10 cellular contexts compared by ENCODE assay signal in the genomic region with DNA sequence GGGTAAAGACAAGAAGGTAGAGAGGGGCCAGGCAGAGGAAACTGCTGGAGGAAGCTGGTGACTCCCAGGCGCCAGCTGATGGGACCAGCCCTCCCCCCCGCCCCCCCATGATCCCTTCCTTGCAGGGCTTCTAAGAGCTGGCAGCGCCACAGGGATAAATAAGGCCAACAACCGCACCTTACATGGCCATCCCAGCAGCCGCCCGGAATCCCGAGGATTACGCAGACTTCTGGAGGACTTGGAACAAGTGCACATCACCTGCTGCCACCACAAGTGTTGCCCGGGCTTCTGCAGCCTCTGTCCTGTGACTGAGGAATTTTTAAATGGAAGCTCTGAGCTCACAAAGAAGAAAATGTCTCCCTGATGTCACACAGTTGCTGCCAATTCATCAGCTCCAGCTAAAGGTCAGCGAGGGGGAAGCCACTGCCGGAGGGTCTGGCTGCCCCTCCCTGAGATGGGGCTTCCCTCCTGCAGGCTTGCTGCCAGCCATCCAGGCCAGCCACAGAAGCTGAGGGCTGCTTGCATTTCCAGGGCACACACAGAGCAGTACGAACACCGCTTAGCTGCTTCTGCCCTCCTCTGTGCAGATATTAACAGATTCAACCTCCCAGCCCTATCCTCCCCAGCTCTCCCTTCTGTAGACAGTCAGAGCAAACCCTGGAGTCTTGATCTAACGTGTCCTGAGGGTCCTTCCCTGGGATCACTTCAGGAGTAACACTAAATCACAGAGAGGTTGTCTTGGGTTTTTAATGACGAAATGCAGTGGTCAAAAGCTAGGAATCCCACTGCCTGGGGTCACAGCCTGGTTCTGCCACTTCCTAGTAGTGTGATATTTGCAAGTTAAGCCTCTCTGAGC. TPM values are rescaled to one million over a fixed set of nuclear protein-coding genes. Genes with fewer than 3 reads are reported as not detected.
DNase-seq lines count a peak whose midpoint lies in the region; ATAC-seq and TF ChIP-seq lines count a peak whose summit lies in the region.
"Had no signal": no experiment of that assay in that cellular context is flagged by ENCODE, and none has a peak within 500 bp of the region (broad histone marks: within the 10 kb centered on the region; RNA-seq: fewer than 3 reads in every experiment).

No MANE protein-coding gene starts in this region.

- no peaks in the 10 kb centered on the region for H3K27me3 Mint-ChIP-seq in mesothelial cell of epicardium (ENCODE audit: low read depth)
- H3K27me3 Mint-ChIP-seq in activated CD8-positive, alpha-beta T cell treated with anti-CD3 and anti-CD28 coated beads, Interleukin-2, amount 10 ng/mL, durations not matched to agents 7 days and 5 days (ENCODE audit: low read depth) = peaks cover 11% of the 10 kb centered on the region
- H3K27me3 Mint-ChIP-seq: central memory CD8-positive, alpha-beta T cell had no signal

- no peaks in the 10 kb centered on the region for H3K9me3 Mint-ChIP-seq in mesothelial cell of epicardium
- H3K9me3 Mint-ChIP-seq in activated CD8-positive, alpha-beta T cell treated with anti-CD3 and anti-CD28 coated beads, Interleukin-2, amount 10 ng/mL, durations not matched to agents 7 days and 5 days (ENCODE audit: insufficient read depth) = no peaks in the 10 kb centered on the region
- H3K9me3 Mint-ChIP-seq: central memory CD8-positive, alpha-beta T cell; IgD-negative memory B cell had no signal

- no peaks in the 10 kb centered on the region for H3K36me3 Mint-ChIP-seq in mesothelial cell of epicardium
- no peaks in the 10 kb centered on the region for H3K36me3 Mint-ChIP-seq in activated CD8-positive, alpha-beta T cell treated with anti-CD3 and anti-CD28 coated beads, Interleukin-2, amount 10 ng/mL, durations not matched to agents 7 days and 5 days (ENCODE audit: low read depth)
- H3K36me3 Mint-ChIP-seq: IgD-negative memory B cell had no signal

- H3K4me1 ChIP-seq in colonic mucosa = peaks cover 19% of the 10 kb centered on the region

- H3K4me3 Mint-ChIP-seq in mesothelial cell of epicardium = no peak overlapping the region
- no peak overlapping the region for H3K4me3 Mint-ChIP-seq in activated CD8-positive, alpha-beta T cell treated with anti-CD3 and anti-CD28 coated beads, Interleukin-2, amount 10 ng/mL, durations not matched to agents 7 days and 5 days
- H3K4me3 Mint-ChIP-seq: central memory CD8-positive, alpha-beta T cell; IgD-negative memory B cell had no signal

- H3K9ac ChIP-seq in colonic mucosa (ENCODE audit: low read depth in 2 of 2, low read length in 2 of 2) = no peak overlapping the region

- CTCF ChIA-PET in activated CD8-positive, alpha-beta T cell treated with anti-CD3 and anti-CD28 coated beads, Interleukin-2, amount 10 ng/mL, durations not matched to agents 7 days and 5 days (lab: Charles Lee) = interaction anchor here (0.8 to 1.4 kb wide), 4 partner anchors 16 to 182 kb away, joined by 3 to 5 read pairs (median 3); no protein-coding TSS in a partner anchor

- peak overlapping the region; percentile 85 for H3K27ac Mint-ChIP-seq in mesothelial cell of epicardium
- H3K27ac Mint-ChIP-seq in activated CD8-positive, alpha-beta T cell treated with anti-CD3 and anti-CD28 coated beads, Interleukin-2, amount 10 ng/mL, durations not matched to agents 7 days and 5 days = no peak overlapping the region
- H3K27ac Mint-ChIP-seq: IgD-negative memory B cell had no signal

- POLR2A ChIA-PET in activated CD8-positive, alpha-beta T cell treated with anti-CD3 and anti-CD28 coated beads, Interleukin-2, amount 10 ng/mL, durations not matched to agents 7 days and 5 days (lab: Charles Lee) = interaction anchor here (0.9 to 1.0 kb wide), 3 partner anchors 38 to 81 kb away, joined by 3 to 4 read pairs (median 4); partner anchors contain the start of gene PIM1

- DNase-seq in A172 (ENCODE audit: low spot score) (peak; percentile 79), NCI-H2107 treated with DMSO at 0.1 percent for 48 hours (lab: John Stamatoyannopoulos, UW; ENCODE audit: unreplicated experiment) (peak; percentile 20), colonic mucosa (peak; percentile 65), mesothelial cell of epicardium (ENCODE audit: low spot score in 2 of 2, unreplicated experiment in 2 of 2) (no peak)
- no peak for DNase-seq in effector CD8-positive, alpha-beta T cell (lab: John Stamatoyannopoulos, UW)
- DNase-seq in activated CD8-positive, alpha-beta T cell treated with anti-CD3 and anti-CD28 coated beads, Interleukin-2, amount 10 ng/mL, durations not matched to agents 7 days and 5 days = no peak
- DNase-seq in stimulated activated CD8-positive, alpha-beta memory T cell treated with anti-CD3 and anti-CD28 coated beads, Interleukin-4, amount 100 ng/mL, for 48 hours = no peak

- H3K9me3 ChIP-seq in colonic mucosa = no peaks in the 10 kb centered on the region

- no peaks in the 10 kb centered on the region for H3K27me3 ChIP-seq in colonic mucosa

- TF ChIP-seq CTCF in colonic mucosa (IDR thresholded peaks at IDR 0.05) = no peak
- TF ChIP-seq CTCF in mesothelial cell of epicardium (IDR thresholded peaks at IDR 0.05; ENCODE audit: unreplicated experiment) = no peak

- H3K4me3 ChIP-seq in colonic mucosa = no peak overlapping the region

- H3K36me3 ChIP-seq in colonic mucosa = no peaks in the 10 kb centered on the region

- intact Hi-C loops in colonic mucosa (cut with DNase I) = no loop called here

- ATAC-seq in HG03565 (IDR thresholded peaks at IDR 0.05; ENCODE audit: unreplicated experiment) = no peak
- no peak for ATAC-seq in activated CD8-positive, alpha-beta T cell treated with anti-CD3 and anti-CD28 coated beads, Interleukin-2, amount 10 ng/mL, durations not matched to agents 7 days and 5 days

- H3K4me1 Mint-ChIP-seq in mesothelial cell of epicardium = peaks cover 66% of the 10 kb centered on the region
- peaks cover 18% of the 10 kb centered on the region for H3K4me1 Mint-ChIP-seq in activated CD8-positive, alpha-beta T cell treated with anti-CD3 and anti-CD28 coated beads, Interleukin-2, amount 10 ng/mL, durations not matched to agents 7 days and 5 days (ENCODE audit: low read depth)

- H3K27ac ChIP-seq in colonic mucosa = peak overlapping the region; percentile 41

RNA-seq across cellular contexts. Expression of gene PIM1, which starts 38.6 kb away (rescaled TPM):
- total RNA-seq in A172 (2014; rRNA removed; shearing (Covaris generic)) = 10.6 and 20.7 TPM in 2 replicates
- total RNA-seq in colonic mucosa (10 to 100 TPM; 15.6 to 26.2 TPM), mesothelial cell of epicardium (26.2 to 30.3 TPM (median 28.6 TPM) in 3 replicates)
- total RNA-seq in activated CD8-positive, alpha-beta T cell treated with anti-CD3 and anti-CD28 coated beads, Interleukin-2, amount 10 ng/mL, durations not matched to agents 7 days and 5 days = 100 to 1,000 TPM; 432 to 449 TPM

Comparison
In these comparisons a context has a peak if more than half of its experiments do, and no peak if none do; other contexts are left out.
1. DNase-seq: peak in A172 (single experiment), NCI-H2107 treated with DMSO at 0.1 percent for 48 hours (single experiment) and colonic mucosa (single experiment); none in mesothelial cell of epicardium (0 of 2), effector CD8-positive, alpha-beta T cell (single experiment), activated CD8-positive, alpha-beta T cell treated with anti-CD3 and anti-CD28 coated beads, Interleukin-2, amount 10 ng/mL, durations not matched to agents 7 days and 5 days (single experiment) and stimulated activated CD8-positive, alpha-beta memory T cell treated with anti-CD3 and anti-CD28 coated beads, Interleukin-4, amount 100 ng/mL, for 48 hours (single experiment).
2. RNA of gene PIM1, which starts 38.6 kb away (total RNA-seq): 432 to 449 TPM in activated CD8-positive, alpha-beta T cell treated with anti-CD3 and anti-CD28 coated beads, Interleukin-2, amount 10 ng/mL, durations not matched to agents 7 days and 5 days; 15.6 to 26.2 TPM in colonic mucosa, 26.2 to 30.3 TPM in mesothelial cell of epicardium and 10.6 to 20.7 TPM in A172; every median in the first group is over 10 times any median in the second.